In genomic region chr10:114937962-114938817, GRCh38 we compare ENCODE assay signal across 8 cellular contexts. TPM values are rescaled to one million over a fixed set of nuclear protein-coding genes. Genes with fewer than 3 reads are reported as not detected.
A peak's percentile ranks its signal among the peaks of the same experiment; 100 is the strongest.
DNase-seq lines count a peak whose midpoint lies in the region; ATAC-seq and TF ChIP-seq lines count a peak whose summit lies in the region.

Gene TRUB1, plus strand, starts transcription at chr10:114938195. Its CDS starts 59 bp downstream, at chr10:114938254.

- DNase-seq in CD1c-positive myeloid dendritic cell (ENCODE audit: extremely low spot score) (peak; percentile 92), NCI-H82 treated with DMSO at 0.1 percent for 48 hours (lab: John Stamatoyannopoulos, UW; ENCODE audit: unreplicated experiment) (peak; percentile 69), ecto neural progenitor cell (ENCODE audit: low spot score) (peak; percentile 89), lower leg skin (ENCODE audit: low spot score in 2 of 2) (peak; percentile 96 to 98)
- DNase-seq in activated CD4-positive, alpha-beta memory T cell treated with anti-CD3 and anti-CD28 coated beads for 36 hours: peak; percentile 94
- DNase-seq in stimulated activated CD4-positive, alpha-beta T cell treated with anti-CD3 and anti-CD28 coated beads, Interleukin-4, amount 100 ng/mL, for 48 hours (ENCODE audit: low read depth in 2 of 2): peak; percentile 77 to 87

- ATAC-seq in GM19438 (IDR thresholded peaks at IDR 0.05; ENCODE audit: low read depth, unreplicated experiment) (peak; percentile 100), HG03575 (IDR thresholded peaks at IDR 0.05; ENCODE audit: extremely low read depth, insufficient number of reproducible peaks, low FRiP score, unreplicated experiment) (peak; percentile 100)

- TF ChIP-seq CTCF in lower leg skin (IDR thresholded peaks at IDR 0.05): no peak

- no peaks in the 10 kb centered on the region for H3K27me3 Mint-ChIP-seq in activated CD4-positive, alpha-beta memory T cell treated with anti-CD3 and anti-CD28 coated beads for 36 hours

- CTCF ChIA-PET in activated CD4-positive, alpha-beta memory T cell treated with anti-CD3 and anti-CD28 coated beads for 36 hours (lab: Charles Lee): interaction anchor here (1.1 to 2.6 kb wide), 4 partner anchors 23 to 117 kb away, joined by 3 to 10 read pairs (median 4); partner anchors contain the start of gene FHIP2A

- POLR2A ChIA-PET in activated CD4-positive, alpha-beta memory T cell treated with anti-CD3 and anti-CD28 coated beads for 36 hours (lab: Charles Lee): interaction anchor here (0.6 to 1.4 kb wide), 4 partner anchors 8 to 81 kb away, joined by 3 to 4 read pairs (median 4); no protein-coding TSS in a partner anchor

- H3K4me3 ChIP-seq in lower leg skin (ENCODE audit: low read depth, poor library complexity, severe bottlenecking): peak within 1 kb of the TSS; percentile 100

- H3K27ac Mint-ChIP-seq in activated CD4-positive, alpha-beta memory T cell treated with anti-CD3 and anti-CD28 coated beads for 36 hours: peak within 1 kb of the TSS; percentile 80

- peaks cover 12% of the 10 kb centered on the region for H3K36me3 Mint-ChIP-seq in activated CD4-positive, alpha-beta memory T cell treated with anti-CD3 and anti-CD28 coated beads for 36 hours

- no peaks in the 10 kb centered on the region for H3K9me3 Mint-ChIP-seq in activated CD4-positive, alpha-beta memory T cell treated with anti-CD3 and anti-CD28 coated beads for 36 hours

- TF ChIP-seq POLR2A in lower leg skin (IDR thresholded peaks at IDR 0.05): no peak

- peak within 1 kb of the TSS; percentile 96 for H3K4me3 Mint-ChIP-seq in activated CD4-positive, alpha-beta memory T cell treated with anti-CD3 and anti-CD28 coated beads for 36 hours

- peaks cover 28% of the 10 kb centered on the region for H3K4me1 Mint-ChIP-seq in activated CD4-positive, alpha-beta memory T cell treated with anti-CD3 and anti-CD28 coated beads for 36 hours (ENCODE audit: low read depth)

- WGBS in lower leg skin, 2 donors: 0% methylated on average over 33 to 45 of the region's 45 CpGs

- intact Hi-C loops in activated CD4-positive, alpha-beta memory T cell treated with anti-CD3 and anti-CD28 coated beads for 36 hours (cut with micrococcal nuclease): loop anchor here (1.0 to 5.0 kb wide), 6 partner anchors 12 to 396 kb away; partner anchors contain the start of gene ATRNL1
- intact Hi-C loops in lower leg skin (cut with DNase I; ENCODE audit: low total_unique reads): no loop called here

RNA-seq across cellular contexts. Expression of gene TRUB1, which starts in this region (rescaled TPM):
- total RNA-seq in activated CD4-positive, alpha-beta memory T cell treated with anti-CD3 and anti-CD28 coated beads for 36 hours: 10 to 100 TPM; 13.4 to 16.2 TPM
- total RNA-seq in lower leg skin: 10 to 100 TPM in 2 of 4 donors, 1 to 10 TPM in 2; 8.5 to 21.2 (median 13.3) TPM

Comparison
In these comparisons a context has a peak if more than half of its experiments do, and no peak if none do; other contexts are left out.
1. Peak in every context shown above with its lines: DNase-seq, ATAC-seq and H3K4me3 ChIP-seq.